ENCODE assay signal across 8 cellular contexts in the genomic region with DNA sequence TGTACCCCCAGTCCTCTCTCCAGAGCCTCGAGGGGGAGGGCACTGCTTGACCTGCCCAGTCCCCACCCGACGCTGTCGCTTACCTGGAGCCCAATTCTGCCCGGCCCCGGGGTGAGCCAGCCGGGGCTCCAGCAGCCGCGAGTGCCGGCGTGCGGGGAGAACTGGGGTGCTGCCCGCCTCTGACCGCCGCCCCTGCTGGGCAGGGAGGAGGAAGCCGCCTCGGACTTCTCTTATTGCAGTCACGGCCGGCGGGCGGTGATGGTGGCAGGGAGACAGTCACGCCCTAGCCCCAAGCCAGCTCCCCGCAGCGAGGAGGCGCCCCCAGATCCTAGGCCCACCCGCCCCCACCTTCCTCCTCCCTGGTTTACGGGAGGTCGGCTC. TPM values are rescaled to one million over a fixed set of nuclear protein-coding genes. Genes with fewer than 3 reads are reported as not detected.
A peak's percentile ranks its signal among the peaks of the same experiment; 100 is the strongest.
DNase-seq lines count a peak whose midpoint lies in the region; ATAC-seq and TF ChIP-seq lines count a peak whose summit lies in the region.

FGR (minus strand) TSS at position 204 of the 381 bp plus-strand sequence. CDS start 11,269 bp downstream, outside the sequence.

- no peaks in the 10 kb centered on the region; the same call in 1 of the 2 replicates for H3K36me3 ChIP-seq in OCI-LY1 (ENCODE audit: insufficient read depth, low read length)

- peak within 1 kb of the TSS; percentile 89 to 92 for H3K27ac Mint-ChIP-seq in natural killer cell

- peak within 1 kb of the TSS; percentile 30 for H3K4me2 ChIP-seq in OCI-LY1 (ENCODE audit: low read length)

- no peak within 1 kb of the TSS for H3K27ac ChIP-seq in OCI-LY1 (ENCODE audit: low read depth, low read length, poor library complexity, severe bottlenecking)

- peaks cover 43% of the 10 kb centered on the region for H3K4me1 ChIP-seq in OCI-LY1 (ENCODE audit: insufficient read depth, low read length, severe bottlenecking)

- H3K27me3 Mint-ChIP-seq in natural killer cell (ENCODE audit: low read depth in 2 of 2) = no peaks in the 10 kb centered on the region

- H3K4me1 Mint-ChIP-seq in natural killer cell = peaks cover 45 to 80% of the 10 kb centered on the region in 2 donors

- H3K9me3 ChIP-seq in OCI-LY1 (ENCODE audit: low read length) = no peaks in the 10 kb centered on the region

- H3K79me2 ChIP-seq in OCI-LY1 (ENCODE audit: insufficient read depth, low read length) = no peaks in the 10 kb centered on the region

- H3F3A ChIP-seq in OCI-LY1 (ENCODE audit: insufficient read depth, low read length) = no peaks in the 10 kb centered on the region

- no peaks in the 10 kb centered on the region for H3K9me3 Mint-ChIP-seq in natural killer cell

- no peaks in the 10 kb centered on the region for H3K9me2 ChIP-seq in OCI-LY1 (ENCODE audit: low read depth, low read length)

- DNase-seq in AG10803 (ENCODE audit: low read depth) (no peak), epithelial cell of proximal tubule (ENCODE audit: low read depth) (no peak), natural killer cell (no peak), NCI-H226 (no peak)
- no peak for DNase-seq in NK-92 treated with Interleukin-12 subunit alpha and Interleukin-12 subunit beta, amount 100 ng/mL, for 24 hours (lab: John Stamatoyannopoulos, UW)
- no peak for DNase-seq in activated CD8-positive, alpha-beta memory T cell treated with anti-CD3 and anti-CD28 coated beads, Interleukin-2, amount 50 U/mL, for 48 hours

- no peak within 1 kb of the TSS for H2AFZ ChIP-seq in OCI-LY1 (ENCODE audit: low read length)

- no peaks in the 10 kb centered on the region for H3K36me3 Mint-ChIP-seq in natural killer cell

- ATAC-seq in natural killer cell (peak in 2 of 3 donors; percentile 13 to 32), GM21723 (IDR thresholded peaks at IDR 0.05; ENCODE audit: unreplicated experiment) (no peak)

- peaks cover 15% of the 10 kb centered on the region; the same call in 1 of the 2 replicates for H3K27me3 ChIP-seq in OCI-LY1 (ENCODE audit: insufficient read depth, low read length)

- TF ChIP-seq CTCF in AG10803 (conservative IDR thresholded peaks at IDR 0.05; ENCODE audit: low read length) = no peak
- TF ChIP-seq CTCF in OCI-LY1 (IDR thresholded peaks at IDR 0.05; ENCODE audit: low read length) = no peak
- no peak for TF ChIP-seq CTCF in epithelial cell of proximal tubule (conservative IDR thresholded peaks at IDR 0.05; ENCODE audit: low read depth, low read length)
- no peak for TF ChIP-seq CTCF in natural killer cell (IDR thresholded peaks at IDR 0.05)

- peak within 1 kb of the TSS; percentile 86 for H3K4me3 Mint-ChIP-seq in natural killer cell

- intact Hi-C loops in natural killer cell (cut with micrococcal nuclease) = no loop called here

- H3K9ac ChIP-seq in OCI-LY1 (ENCODE audit: low read length) = no peak within 1 kb of the TSS; the same call in 1 of the 2 replicates

- H3K4me3 ChIP-seq in AG10803 (ENCODE audit: low read length) = peak within 1 kb of the TSS; percentile 41
- peak within 1 kb of the TSS; percentile 23 for H3K4me3 ChIP-seq in OCI-LY1 (ENCODE audit: low read depth, low read length, poor library complexity, severe bottlenecking)
- H3K4me3 ChIP-seq in epithelial cell of proximal tubule (ENCODE audit: low read depth, low read length) = peak within 1 kb of the TSS; percentile 31

- H4K20me1 ChIP-seq in OCI-LY1 (ENCODE audit: insufficient read depth, low read length) = no peaks in the 10 kb centered on the region

RNA-seq across cellular contexts. Expression of gene FGR, which starts in this region (rescaled TPM):
- not detected in 2 replicates for total RNA-seq in epithelial cell of proximal tubule
- total RNA-seq in natural killer cell = 100 to 1,000 TPM; 353 to 452 (median 362) TPM

Comparison
In these comparisons a context has a peak if more than half of its experiments do, and no peak if none do; other contexts are left out.
1. RNA of gene FGR (total RNA-seq): 353 to 452 TPM in natural killer cell; not detected in epithelial cell of proximal tubule; every median in the first group is over 100 times any median in the second.
2. Peak in every context shown above with its lines, with median percentiles within 50 percentile points of each other: H3K4me3 ChIP-seq.